In genomic region chr12:52260351-52261210, GRCh38 we compare ENCODE assay signal across 1 cellular context.
A peak's percentile ranks its signal among the peaks of the same experiment; 100 is the strongest.
TF ChIP-seq lines count a peak whose summit lies in the region.

No MANE protein-coding gene starts in this region.

TF ChIP-seq in SK-N-SH, 30 proteins besides CTCF, POLR2A, EP300 and RAD21 (continued from another document):
- no peak for TF ChIP-seq POLR2AphosphoS5 (IDR thresholded peaks at IDR 0.05; ENCODE audit: low read depth, low read length)
- TF ChIP-seq EZH2phosphoT487 (IDR thresholded peaks at IDR 0.05; ENCODE audit: borderline replicate concordance, low read depth): no peak
- 0 out of 2 replicates have a peak, but pooled peaks have one; percentile 12 for TF ChIP-seq TCF12 (IDR thresholded peaks at IDR 0.05)
- TF ChIP-seq NFIC (IDR thresholded peaks at IDR 0.05; ENCODE audit: borderline replicate concordance): no peak
- no peak for TF ChIP-seq RCOR1 (IDR thresholded peaks at IDR 0.05; ENCODE audit: low read length)
- no peak for TF ChIP-seq REST (IDR thresholded peaks at IDR 0.05; ENCODE audit: low read depth, low read length)
- no peak for TF ChIP-seq FOXJ3 (CRISPR knock-in tag; IDR thresholded peaks at IDR 0.05)
